In genomic region chr12:24044973-24045703, GRCh38 we compare ENCODE assay signal across 1 cellular context.
A peak's percentile ranks its signal among the peaks of the same experiment; 100 is the strongest.
TF ChIP-seq lines count a peak whose summit lies in the region.

No MANE protein-coding gene starts in this region.

TF ChIP-seq in HepG2, 621 proteins besides CTCF, POLR2A, EP300 and RAD21 (continued from another document and continues in another):
- TF ChIP-seq, protein P1, sequence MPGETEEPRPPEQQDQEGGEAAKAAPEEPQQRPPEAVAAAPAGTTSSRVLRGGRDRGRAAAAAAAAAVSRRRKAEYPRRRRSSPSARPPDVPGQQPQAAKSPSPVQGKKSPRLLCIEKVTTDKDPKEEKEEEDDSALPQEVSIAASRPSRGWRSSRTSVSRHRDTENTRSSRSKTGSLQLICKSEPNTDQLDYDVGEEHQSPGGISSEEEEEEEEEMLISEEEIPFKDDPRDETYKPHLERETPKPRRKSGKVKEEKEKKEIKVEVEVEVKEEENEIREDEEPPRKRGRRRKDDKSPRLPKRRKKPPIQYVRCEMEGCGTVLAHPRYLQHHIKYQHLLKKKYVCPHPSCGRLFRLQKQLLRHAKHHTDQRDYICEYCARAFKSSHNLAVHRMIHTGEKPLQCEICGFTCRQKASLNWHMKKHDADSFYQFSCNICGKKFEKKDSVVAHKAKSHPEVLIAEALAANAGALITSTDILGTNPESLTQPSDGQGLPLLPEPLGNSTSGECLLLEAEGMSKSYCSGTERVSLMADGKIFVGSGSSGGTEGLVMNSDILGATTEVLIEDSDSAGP (CRISPR knock-in tag; IDR thresholded peaks at IDR 0.05; ENCODE audit: borderline replicate concordance), result no peak
- TF ChIP-seq, protein P2, sequence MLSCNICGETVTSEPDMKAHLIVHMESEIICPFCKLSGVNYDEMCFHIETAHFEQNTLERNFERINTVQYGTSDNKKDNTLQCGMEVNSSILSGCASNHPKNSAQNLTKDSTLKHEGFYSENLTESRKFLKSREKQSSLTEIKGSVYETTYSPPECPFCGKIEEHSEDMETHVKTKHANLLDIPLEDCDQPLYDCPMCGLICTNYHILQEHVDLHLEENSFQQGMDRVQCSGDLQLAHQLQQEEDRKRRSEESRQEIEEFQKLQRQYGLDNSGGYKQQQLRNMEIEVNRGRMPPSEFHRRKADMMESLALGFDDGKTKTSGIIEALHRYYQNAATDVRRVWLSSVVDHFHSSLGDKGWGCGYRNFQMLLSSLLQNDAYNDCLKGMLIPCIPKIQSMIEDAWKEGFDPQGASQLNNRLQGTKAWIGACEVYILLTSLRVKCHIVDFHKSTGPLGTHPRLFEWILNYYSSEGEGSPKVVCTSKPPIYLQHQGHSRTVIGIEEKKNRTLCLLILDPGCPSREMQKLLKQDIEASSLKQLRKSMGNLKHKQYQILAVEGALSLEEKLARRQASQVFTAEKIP (CRISPR knock-in tag; IDR thresholded peaks at IDR 0.05; ENCODE audit: borderline replicate concordance), result no peak
- TF ChIP-seq ZNF609 (CRISPR knock-in tag; IDR thresholded peaks at IDR 0.05; ENCODE audit: borderline replicate concordance) (no peak), ZNF335 (CRISPR knock-in tag; IDR thresholded peaks at IDR 0.05) (no peak), LBX2 (CRISPR knock-in tag; IDR thresholded peaks at IDR 0.05; ENCODE audit: borderline replicate concordance) (no peak), ZNF501 (CRISPR knock-in tag; IDR thresholded peaks at IDR 0.05) (peak; percentile 45; the same call in 1 of the 2 replicates), ARID5B (CRISPR knock-in tag; IDR thresholded peaks at IDR 0.05) (peak; percentile 78), ZNF430 (CRISPR knock-in tag; IDR thresholded peaks at IDR 0.05) (no peak), ZNF143 (CRISPR knock-in tag; IDR thresholded peaks at IDR 0.05) (no peak), ZNF17 (CRISPR knock-in tag; IDR thresholded peaks at IDR 0.05) (no peak), SIX4 (CRISPR knock-in tag; IDR thresholded peaks at IDR 0.05) (0 out of 2 replicates have a peak, but pooled peaks have one; percentile 14), IRX3 (CRISPR knock-in tag; IDR thresholded peaks at IDR 0.05; ENCODE audit: borderline replicate concordance, low read depth) (no peak), RBM22 (optimal IDR thresholded peaks at IDR 0.05; ENCODE audit: low read length) (no peak), ZIK1 (CRISPR knock-in tag; IDR thresholded peaks at IDR 0.05; ENCODE audit: borderline replicate concordance, low read depth) (no peak), ATF7-NPFF (CRISPR knock-in tag; IDR thresholded peaks at IDR 0.05; ENCODE audit: low read depth) (no peak), ARNTL (CRISPR knock-in tag; IDR thresholded peaks at IDR 0.05) (no peak), PREB (CRISPR knock-in tag; IDR thresholded peaks at IDR 0.05) (no peak), CSRNP2 (CRISPR knock-in tag; conservative IDR thresholded peaks at IDR 0.05; ENCODE audit: low read depth) (no peak)
- TF ChIP-seq, protein P3, sequence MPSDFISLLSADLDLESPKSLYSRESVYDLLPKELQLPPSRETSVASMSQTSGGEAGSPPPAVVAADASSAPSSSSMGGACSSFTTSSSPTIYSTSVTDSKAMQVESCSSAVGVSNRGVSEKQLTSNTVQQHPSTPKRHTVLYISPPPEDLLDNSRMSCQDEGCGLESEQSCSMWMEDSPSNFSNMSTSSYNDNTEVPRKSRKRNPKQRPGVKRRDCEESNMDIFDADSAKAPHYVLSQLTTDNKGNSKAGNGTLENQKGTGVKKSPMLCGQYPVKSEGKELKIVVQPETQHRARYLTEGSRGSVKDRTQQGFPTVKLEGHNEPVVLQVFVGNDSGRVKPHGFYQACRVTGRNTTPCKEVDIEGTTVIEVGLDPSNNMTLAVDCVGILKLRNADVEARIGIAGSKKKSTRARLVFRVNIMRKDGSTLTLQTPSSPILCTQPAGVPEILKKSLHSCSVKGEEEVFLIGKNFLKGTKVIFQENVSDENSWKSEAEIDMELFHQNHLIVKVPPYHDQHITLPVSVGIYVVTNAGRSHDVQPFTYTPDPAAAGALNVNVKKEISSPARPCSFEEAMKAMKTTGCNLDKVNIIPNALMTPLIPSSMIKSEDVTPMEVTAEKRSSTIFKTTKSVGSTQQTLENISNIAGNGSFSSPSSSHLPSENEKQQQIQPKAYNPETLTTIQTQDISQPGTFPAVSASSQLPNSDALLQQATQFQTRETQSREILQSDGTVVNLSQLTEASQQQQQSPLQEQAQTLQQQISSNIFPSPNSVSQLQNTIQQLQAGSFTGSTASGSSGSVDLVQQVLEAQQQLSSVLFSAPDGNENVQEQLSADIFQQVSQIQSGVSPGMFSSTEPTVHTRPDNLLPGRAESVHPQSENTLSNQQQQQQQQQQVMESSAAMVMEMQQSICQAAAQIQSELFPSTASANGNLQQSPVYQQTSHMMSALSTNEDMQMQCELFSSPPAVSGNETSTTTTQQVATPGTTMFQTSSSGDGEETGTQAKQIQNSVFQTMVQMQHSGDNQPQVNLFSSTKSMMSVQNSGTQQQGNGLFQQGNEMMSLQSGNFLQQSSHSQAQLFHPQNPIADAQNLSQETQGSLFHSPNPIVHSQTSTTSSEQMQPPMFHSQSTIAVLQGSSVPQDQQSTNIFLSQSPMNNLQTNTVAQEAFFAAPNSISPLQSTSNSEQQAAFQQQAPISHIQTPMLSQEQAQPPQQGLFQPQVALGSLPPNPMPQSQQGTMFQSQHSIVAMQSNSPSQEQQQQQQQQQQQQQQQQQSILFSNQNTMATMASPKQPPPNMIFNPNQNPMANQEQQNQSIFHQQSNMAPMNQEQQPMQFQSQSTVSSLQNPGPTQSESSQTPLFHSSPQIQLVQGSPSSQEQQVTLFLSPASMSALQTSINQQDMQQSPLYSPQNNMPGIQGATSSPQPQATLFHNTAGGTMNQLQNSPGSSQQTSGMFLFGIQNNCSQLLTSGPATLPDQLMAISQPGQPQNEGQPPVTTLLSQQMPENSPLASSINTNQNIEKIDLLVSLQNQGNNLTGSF (CRISPR knock-in tag; IDR thresholded peaks at IDR 0.05), result no peak
- TF ChIP-seq, protein P4, sequence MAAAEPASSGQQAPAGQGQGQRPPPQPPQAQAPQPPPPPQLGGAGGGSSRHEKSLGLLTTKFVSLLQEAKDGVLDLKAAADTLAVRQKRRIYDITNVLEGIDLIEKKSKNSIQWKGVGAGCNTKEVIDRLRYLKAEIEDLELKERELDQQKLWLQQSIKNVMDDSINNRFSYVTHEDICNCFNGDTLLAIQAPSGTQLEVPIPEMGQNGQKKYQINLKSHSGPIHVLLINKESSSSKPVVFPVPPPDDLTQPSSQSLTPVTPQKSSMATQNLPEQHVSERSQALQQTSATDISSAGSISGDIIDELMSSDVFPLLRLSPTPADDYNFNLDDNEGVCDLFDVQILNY (CRISPR knock-in tag; conservative IDR thresholded peaks at IDR 0.05), result no peak
- TF ChIP-seq, protein P5, sequence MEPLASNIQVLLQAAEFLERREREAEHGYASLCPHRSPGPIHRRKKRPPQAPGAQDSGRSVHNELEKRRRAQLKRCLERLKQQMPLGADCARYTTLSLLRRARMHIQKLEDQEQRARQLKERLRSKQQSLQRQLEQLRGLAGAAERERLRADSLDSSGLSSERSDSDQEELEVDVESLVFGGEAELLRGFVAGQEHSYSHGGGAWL (CRISPR knock-in tag; IDR thresholded peaks at IDR 0.05), result no peak
